ENCODE assay signal across 19 cellular contexts in the genomic region with DNA sequence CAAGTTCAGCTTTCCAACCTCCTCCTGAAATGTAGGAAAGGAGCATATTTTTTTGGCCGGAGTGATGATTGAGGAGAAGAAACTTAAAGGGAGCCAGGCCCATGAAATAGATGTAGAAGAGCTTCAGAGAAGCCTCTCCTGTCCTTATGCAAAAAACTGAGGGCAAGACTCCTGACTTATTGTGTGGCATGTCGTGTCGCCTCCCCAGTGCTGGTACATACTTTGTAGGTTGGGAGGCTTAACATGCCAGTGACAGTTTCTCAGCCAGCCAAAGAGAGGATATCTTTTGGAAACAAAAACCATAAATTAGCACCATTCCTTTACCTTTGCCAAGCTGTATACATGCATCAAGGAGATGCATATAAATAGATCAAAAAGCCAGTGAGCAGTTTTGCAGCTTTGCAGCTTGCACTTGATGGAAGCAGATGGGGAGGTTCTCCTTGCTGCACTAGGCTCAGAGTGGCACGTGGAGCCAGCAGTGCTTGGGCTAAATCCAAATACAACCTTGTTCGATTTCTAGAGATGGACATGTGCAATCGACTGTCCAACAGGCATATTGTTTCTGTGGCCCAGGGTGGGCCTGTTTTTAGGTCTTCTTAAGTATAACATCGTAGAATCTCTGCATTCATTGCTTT. TPM values are rescaled to one million over a fixed set of nuclear protein-coding genes. Genes with fewer than 3 reads are reported as not detected.
DNase-seq lines count a peak whose midpoint lies in the region; ATAC-seq and TF ChIP-seq lines count a peak whose summit lies in the region.
"Had no signal": no experiment of that assay in that cellular context is flagged by ENCODE, and none has a peak within 500 bp of the region (broad histone marks: within the 10 kb centered on the region; RNA-seq: fewer than 3 reads in every experiment).

No MANE protein-coding gene starts in this region.

- H4K20me1 ChIP-seq in DOHH2 (ENCODE audit: control insufficient read depth, insufficient read depth, low read depth, low read length), result peaks cover 46% of the 10 kb centered on the region

- no peak for TF ChIP-seq CTCF in CD14-positive monocyte (IDR thresholded peaks at IDR 0.05)
- TF ChIP-seq CTCF in DOHH2 (IDR thresholded peaks at IDR 0.05; ENCODE audit: low read depth, low read length, poor library complexity, severe bottlenecking), result no peak
- no peak for TF ChIP-seq CTCF in GM13977 (IDR thresholded peaks at IDR 0.05; ENCODE audit: extremely low read depth, insufficient read depth, missing control alignments)

- H3K9me3 Mint-ChIP-seq in CD14-positive monocyte, result peaks cover 0 to 2% (median 0%) of the 10 kb centered on the region in 7 donors
- H3K9me3 Mint-ChIP-seq: activated T-helper 2 cell treated with anti-CD3 and anti-CD28 coated beads, Interferon-gamma antibody, Interleukin-2, Interleukin-4, amounts not matched to agents 10 μg/mL and 5 μg/mL and 100 μg/mL, durations not matched to agents 14 hours and 24 hours and 36 hours; nephron had no signal

- peak overlapping the region; percentile 54 for H3K4me2 ChIP-seq in DOHH2 (ENCODE audit: low read length)

- no peak for DNase-seq in CD14-positive monocyte (ENCODE audit: low spot score)
- no peak for DNase-seq in T-helper 17 cell
- peak; percentile 46 for DNase-seq in inferior parietal cortex (ENCODE audit: extremely low spot score)
- DNase-seq in NCI-H510A (lab: John Stamatoyannopoulos, UW), result no peak
- no peak for DNase-seq in GM13977 (ENCODE audit: low spot score)
- DNase-seq: activated CD4-positive, alpha-beta T cell treated with anti-CD3 and anti-CD28 coated beads for 48 hours; KG1; MV-4-11; NCI-H187; posterior cingulate gyrus; stimulated activated CD4-positive, alpha-beta T cell treated with anti-CD3 and anti-CD28 coated beads, Interleukin-2, amount 100 ng/mL, for 24 hours; stimulated activated naive CD4-positive, alpha-beta T cell treated with Interleukin-2 at 50 U/mL for 16 hours; SW 1271; trophoblast cell had no signal

- no peaks in the 10 kb centered on the region for H3K9me2 ChIP-seq in DOHH2 (replicated peaks; ENCODE audit: control insufficient read depth, low read length)

- H3K27ac ChIP-seq in DOHH2 (ENCODE audit: low read depth, low read length), result no peak overlapping the region

- in situ Hi-C loops in GM13977 (cut with MboI; ENCODE audit: low pct_unique_long_range_greater_than_20kb, low sequenced_read_pairs, unreplicated experiment), result no loop called here

- H3K27me3 Mint-ChIP-seq in CD14-positive monocyte (ENCODE audit: low read depth in 3 of 3), result no peaks in the 10 kb centered on the region
- H3K27me3 Mint-ChIP-seq in T-helper 17 cell, result no peaks in the 10 kb centered on the region

- H3K27me3 ChIP-seq in DOHH2 (ENCODE audit: control insufficient read depth, low read length), result no peaks in the 10 kb centered on the region

- peak overlapping the region; percentile 20; the same call in 1 of the 2 replicates for H3K4me3 ChIP-seq in DOHH2 (ENCODE audit: low read length)
- H3K4me3 ChIP-seq: HAP-1 had no signal

- H3F3A ChIP-seq in DOHH2 (ENCODE audit: control insufficient read depth, insufficient read depth), result no peaks in the 10 kb centered on the region

- peaks cover 5% of the 10 kb centered on the region for H3K36me3 ChIP-seq in DOHH2 (ENCODE audit: control insufficient read depth, low read length)
- H3K36me3 ChIP-seq: HAP-1 had no signal

- H3K79me2 ChIP-seq in DOHH2 (ENCODE audit: control insufficient read depth, low read length), result peaks cover 82% of the 10 kb centered on the region

- H3K9me3 ChIP-seq in DOHH2 (ENCODE audit: control insufficient read depth, insufficient read depth, low read length) (no peaks in the 10 kb centered on the region), T-helper 17 cell (ENCODE audit: control insufficient read depth, low read length, poor library complexity, severe bottlenecking) (no peaks in the 10 kb centered on the region)
- H3K9me3 ChIP-seq: HAP-1 had no signal

- H3K27ac Mint-ChIP-seq in CD14-positive monocyte (peak overlapping the region in 5 of 7 donors; percentile 3 to 76 (median 61)), T-helper 17 cell (peak overlapping the region; percentile 75)
- H3K27ac Mint-ChIP-seq: activated T-helper 2 cell treated with anti-CD3 and anti-CD28 coated beads, Interferon-gamma antibody, Interleukin-2, Interleukin-4, amounts not matched to agents 10 μg/mL and 5 μg/mL and 100 μg/mL, durations not matched to agents 14 hours and 24 hours and 36 hours; nephron had no signal

- intact Hi-C loops in CD14-positive monocyte (cut with micrococcal nuclease), result loop anchor here (5.0 to 10.0 kb wide), 2 partner anchors 51 to 79 kb away; no protein-coding TSS in a partner anchor

- H3K4me1 Mint-ChIP-seq in CD14-positive monocyte (peaks cover 92% of the 10 kb centered on the region), T-helper 17 cell (peaks cover 63% of the 10 kb centered on the region)

- H3K4me3 Mint-ChIP-seq in CD14-positive monocyte (peak overlapping the region in 1 of 2 donors; percentile 18), T-helper 17 cell (peak overlapping the region; percentile 3)
- H3K4me3 Mint-ChIP-seq: nephron had no signal

- H3K36me3 Mint-ChIP-seq in CD14-positive monocyte, result peaks cover 25 to 51% of the 10 kb centered on the region in 2 donors
- H3K36me3 Mint-ChIP-seq in T-helper 17 cell (ENCODE audit: low read depth), result no peaks in the 10 kb centered on the region

- ATAC-seq in T-helper 17 cell (no peak), HG02852 (IDR thresholded peaks at IDR 0.05; ENCODE audit: unreplicated experiment) (no peak)

- peaks cover 73% of the 10 kb centered on the region for H3K4me1 ChIP-seq in DOHH2 (ENCODE audit: control insufficient read depth, low read length)

RNA-seq across cellular contexts. Expression of gene SLCO3A1, which starts 10.2 kb away (rescaled TPM):
- 10 to 100 TPM; 53.7 to 62.8 TPM for polyA plus RNA-seq in CD14-positive monocyte
- total RNA-seq in T-helper 17 cell, result 10 to 100 TPM; 55.9 to 65.1 TPM
